ENCODE assay signal across 1 cellular context in genomic region chr11:62669420-62670161, GRCh38.
TF ChIP-seq lines count a peak whose summit lies in the region.

No MANE protein-coding gene starts in this region.

TF ChIP-seq in WTC11, 78 proteins besides CTCF, POLR2A, EP300 and RAD21 (continued from another document):
- TF ChIP-seq, protein P1, sequence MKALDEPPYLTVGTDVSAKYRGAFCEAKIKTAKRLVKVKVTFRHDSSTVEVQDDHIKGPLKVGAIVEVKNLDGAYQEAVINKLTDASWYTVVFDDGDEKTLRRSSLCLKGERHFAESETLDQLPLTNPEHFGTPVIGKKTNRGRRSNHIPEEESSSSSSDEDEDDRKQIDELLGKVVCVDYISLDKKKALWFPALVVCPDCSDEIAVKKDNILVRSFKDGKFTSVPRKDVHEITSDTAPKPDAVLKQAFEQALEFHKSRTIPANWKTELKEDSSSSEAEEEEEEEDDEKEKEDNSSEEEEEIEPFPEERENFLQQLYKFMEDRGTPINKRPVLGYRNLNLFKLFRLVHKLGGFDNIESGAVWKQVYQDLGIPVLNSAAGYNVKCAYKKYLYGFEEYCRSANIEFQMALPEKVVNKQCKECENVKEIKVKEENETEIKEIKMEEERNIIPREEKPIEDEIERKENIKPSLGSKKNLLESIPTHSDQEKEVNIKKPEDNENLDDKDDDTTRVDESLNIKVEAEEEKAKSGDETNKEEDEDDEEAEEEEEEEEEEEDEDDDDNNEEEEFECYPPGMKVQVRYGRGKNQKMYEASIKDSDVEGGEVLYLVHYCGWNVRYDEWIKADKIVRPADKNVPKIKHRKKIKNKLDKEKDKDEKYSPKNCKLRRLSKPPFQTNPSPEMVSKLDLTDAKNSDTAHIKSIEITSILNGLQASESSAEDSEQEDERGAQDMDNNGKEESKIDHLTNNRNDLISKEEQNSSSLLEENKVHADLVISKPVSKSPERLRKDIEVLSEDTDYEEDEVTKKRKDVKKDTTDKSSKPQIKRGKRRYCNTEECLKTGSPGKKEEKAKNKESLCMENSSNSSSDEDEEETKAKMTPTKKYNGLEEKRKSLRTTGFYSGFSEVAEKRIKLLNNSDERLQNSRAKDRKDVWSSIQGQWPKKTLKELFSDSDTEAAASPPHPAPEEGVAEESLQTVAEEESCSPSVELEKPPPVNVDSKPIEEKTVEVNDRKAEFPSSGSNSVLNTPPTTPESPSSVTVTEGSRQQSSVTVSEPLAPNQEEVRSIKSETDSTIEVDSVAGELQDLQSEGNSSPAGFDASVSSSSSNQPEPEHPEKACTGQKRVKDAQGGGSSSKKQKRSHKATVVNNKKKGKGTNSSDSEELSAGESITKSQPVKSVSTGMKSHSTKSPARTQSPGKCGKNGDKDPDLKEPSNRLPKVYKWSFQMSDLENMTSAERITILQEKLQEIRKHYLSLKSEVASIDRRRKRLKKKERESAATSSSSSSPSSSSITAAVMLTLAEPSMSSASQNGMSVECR (CRISPR knock-in tag; IDR thresholded peaks at IDR 0.05; ENCODE audit: borderline replicate concordance) = no peak
- TF ChIP-seq MYBL2 (CRISPR knock-in tag; IDR thresholded peaks at IDR 0.05) (no peak), FOXP4 (CRISPR knock-in tag; IDR thresholded peaks at IDR 0.05) (no peak), ZNF416 (CRISPR knock-in tag; IDR thresholded peaks at IDR 0.05) (no peak), ATF1 (CRISPR knock-in tag; IDR thresholded peaks at IDR 0.05) (no peak), JAZF1 (CRISPR knock-in tag; IDR thresholded peaks at IDR 0.05) (no peak), CREM (CRISPR knock-in tag; IDR thresholded peaks at IDR 0.05) (no peak), NFYB (CRISPR knock-in tag; conservative IDR thresholded peaks at IDR 0.05; ENCODE audit: low read depth) (no peak), EMX1 (CRISPR knock-in tag; IDR thresholded peaks at IDR 0.05) (no peak), ZSCAN18 (CRISPR knock-in tag; IDR thresholded peaks at IDR 0.05) (no peak), AFF4 (CRISPR knock-in tag; IDR thresholded peaks at IDR 0.05; ENCODE audit: borderline replicate concordance) (no peak), ZNF423 (CRISPR knock-in tag; IDR thresholded peaks at IDR 0.05) (no peak)
- TF ChIP-seq, protein P2, sequence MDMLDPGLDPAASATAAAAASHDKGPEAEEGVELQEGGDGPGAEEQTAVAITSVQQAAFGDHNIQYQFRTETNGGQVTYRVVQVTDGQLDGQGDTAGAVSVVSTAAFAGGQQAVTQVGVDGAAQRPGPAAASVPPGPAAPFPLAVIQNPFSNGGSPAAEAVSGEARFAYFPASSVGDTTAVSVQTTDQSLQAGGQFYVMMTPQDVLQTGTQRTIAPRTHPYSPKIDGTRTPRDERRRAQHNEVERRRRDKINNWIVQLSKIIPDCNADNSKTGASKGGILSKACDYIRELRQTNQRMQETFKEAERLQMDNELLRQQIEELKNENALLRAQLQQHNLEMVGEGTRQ (CRISPR knock-in tag; IDR thresholded peaks at IDR 0.05) = no peak
- TF ChIP-seq, protein P3, sequence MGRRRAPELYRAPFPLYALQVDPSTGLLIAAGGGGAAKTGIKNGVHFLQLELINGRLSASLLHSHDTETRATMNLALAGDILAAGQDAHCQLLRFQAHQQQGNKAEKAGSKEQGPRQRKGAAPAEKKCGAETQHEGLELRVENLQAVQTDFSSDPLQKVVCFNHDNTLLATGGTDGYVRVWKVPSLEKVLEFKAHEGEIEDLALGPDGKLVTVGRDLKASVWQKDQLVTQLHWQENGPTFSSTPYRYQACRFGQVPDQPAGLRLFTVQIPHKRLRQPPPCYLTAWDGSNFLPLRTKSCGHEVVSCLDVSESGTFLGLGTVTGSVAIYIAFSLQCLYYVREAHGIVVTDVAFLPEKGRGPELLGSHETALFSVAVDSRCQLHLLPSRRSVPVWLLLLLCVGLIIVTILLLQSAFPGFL (CRISPR knock-in tag; IDR thresholded peaks at IDR 0.05; ENCODE audit: borderline replicate concordance) = no peak
- TF ChIP-seq, protein P4, sequence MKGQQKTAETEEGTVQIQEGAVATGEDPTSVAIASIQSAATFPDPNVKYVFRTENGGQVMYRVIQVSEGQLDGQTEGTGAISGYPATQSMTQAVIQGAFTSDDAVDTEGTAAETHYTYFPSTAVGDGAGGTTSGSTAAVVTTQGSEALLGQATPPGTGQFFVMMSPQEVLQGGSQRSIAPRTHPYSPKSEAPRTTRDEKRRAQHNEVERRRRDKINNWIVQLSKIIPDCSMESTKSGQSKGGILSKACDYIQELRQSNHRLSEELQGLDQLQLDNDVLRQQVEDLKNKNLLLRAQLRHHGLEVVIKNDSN (CRISPR knock-in tag; IDR thresholded peaks at IDR 0.05) = no peak
